8 cellular contexts compared by ENCODE assay signal in genomic region chr1:67749263-67749843, GRCh38.
A peak's percentile ranks its signal among the peaks of the same experiment; 100 is the strongest.
DNase-seq lines count a peak whose midpoint lies in the region; ATAC-seq and TF ChIP-seq lines count a peak whose summit lies in the region.
"Had no signal": no experiment of that assay in that cellular context is flagged by ENCODE, and none has a peak within 500 bp of the region (broad histone marks: within the 10 kb centered on the region; RNA-seq: fewer than 3 reads in every experiment).

No MANE protein-coding gene starts in this region.

- in situ Hi-C loops in mammary epithelial cell (cut with MboI; ENCODE audit: low sequenced_read_pairs in 2 of 2) = no loop called here

- peak overlapping the region; percentile 95 for H3K9ac ChIP-seq in mammary epithelial cell (ENCODE audit: insufficient read depth, low read length)

- no peaks in the 10 kb centered on the region for H3K27me3 ChIP-seq in mammary epithelial cell (ENCODE audit: insufficient read depth, low read length)

- no peak for TF ChIP-seq CTCF in mammary epithelial cell (conservative IDR thresholded peaks at IDR 0.05 in 1 of 2, IDR thresholded peaks at IDR 0.05 in 1 of 2; ENCODE audit: extremely low read depth in 1 of 2, insufficient read depth in 1 of 2, low read depth in 1 of 2, low read length in 2 of 2)
- no peak for TF ChIP-seq CTCF in type B pancreatic cell (conservative IDR thresholded peaks at IDR 0.05)

- 2% methylated on average over 5 of the region's 5 CpGs for WGBS in mammary epithelial cell (ENCODE audit: low coverage, missing lambda C conversion rate)
- WGBS in mesodermal cell (ENCODE audit: insufficient coverage in 2 of 2), 2 experiments = 5% methylated on average over 3 to 4 of the region's 5 CpGs

- no peaks in the 10 kb centered on the region for H3K36me3 Mint-ChIP-seq in type B pancreatic cell
- H3K36me3 Mint-ChIP-seq in T-helper 2 cell treated with Interferon-gamma antibody and Interleukin-4, amounts not matched to agents 5 μg/mL and 100 μg/mL, for 36 hours (ENCODE audit: low read depth) = no peaks in the 10 kb centered on the region

- H3K27ac ChIP-seq in mammary epithelial cell (ENCODE audit: insufficient read depth, low read depth, low read length) (peak overlapping the region; percentile 100), mesodermal cell (ENCODE audit: low read depth, low read length, severe bottlenecking) (peak overlapping the region; percentile 76)

- H2AFZ ChIP-seq in mammary epithelial cell (ENCODE audit: low read depth, low read length) = no peak overlapping the region

- DNase-seq in LoVo (ENCODE audit: low spot score) (peak; percentile 66), mammary epithelial cell (no peak), type B pancreatic cell (ENCODE audit: extremely low spot score, unreplicated experiment) (no peak), NCI-H1694 treated with DMSO at 0.1 percent for 48 hours (lab: John Stamatoyannopoulos, UW) (no peak)
- DNase-seq in T-helper 2 cell treated with Interferon-gamma antibody and Interleukin-4, amounts not matched to agents 5 μg/mL and 100 μg/mL, for 36 hours (ENCODE audit: low spot score) = no peak
- DNase-seq: SHP77 treated with DMSO at 0.1 percent for 48 hours had no signal

- dilution Hi-C loops in mammary epithelial cell (cut with HindIII; ENCODE audit: low sequenced_read_pairs) = no loop called here

- peak overlapping the region; percentile 91 for H3K4me2 ChIP-seq in mammary epithelial cell (ENCODE audit: insufficient read depth, low read depth, low read length)

- ATAC-seq in HG03095 (IDR thresholded peaks at IDR 0.05; ENCODE audit: unreplicated experiment) = no peak

- TSS peak; percentile 70 for BruUV-seq in mammary epithelial cell (replicated peaks; lab: Mats Ljungman, UMichigan)

- peak overlapping the region; percentile 96 for H3K27ac Mint-ChIP-seq in type B pancreatic cell
- H3K27ac Mint-ChIP-seq in T-helper 2 cell treated with Interferon-gamma antibody and Interleukin-4, amounts not matched to agents 5 μg/mL and 100 μg/mL, for 36 hours = no peak overlapping the region

- CTCF ChIA-PET in mammary epithelial cell (lab: Charles Lee; ENCODE audit: low non-redundant PET) = interaction anchor here (0.5 kb wide), 1 partner anchor 11 kb away, joined by 6 read pairs; no protein-coding TSS in a partner anchor

- H3K36me3 ChIP-seq in mammary epithelial cell (ENCODE audit: insufficient read depth, low read length) (peaks cover 4% of the 10 kb centered on the region), mesodermal cell (ENCODE audit: control insufficient read depth, insufficient read depth, low read length) (no peaks in the 10 kb centered on the region)

- peak overlapping the region; percentile 65 for H3K4me3 Mint-ChIP-seq in type B pancreatic cell
- no peak overlapping the region for H3K4me3 Mint-ChIP-seq in T-helper 2 cell treated with Interferon-gamma antibody and Interleukin-4, amounts not matched to agents 5 μg/mL and 100 μg/mL, for 36 hours

- peaks cover 70% of the 10 kb centered on the region for H3K79me2 ChIP-seq in mammary epithelial cell (ENCODE audit: insufficient read depth, low read length)

- H3K9me3 Mint-ChIP-seq in type B pancreatic cell = no peaks in the 10 kb centered on the region
- H3K9me3 Mint-ChIP-seq in T-helper 2 cell treated with Interferon-gamma antibody and Interleukin-4, amounts not matched to agents 5 μg/mL and 100 μg/mL, for 36 hours = no peaks in the 10 kb centered on the region

- no peaks in the 10 kb centered on the region for H3K27me3 Mint-ChIP-seq in type B pancreatic cell
- H3K27me3 Mint-ChIP-seq in T-helper 2 cell treated with Interferon-gamma antibody and Interleukin-4, amounts not matched to agents 5 μg/mL and 100 μg/mL, for 36 hours (ENCODE audit: low read depth) = peaks cover 31% of the 10 kb centered on the region

- H3K4me1 Mint-ChIP-seq in type B pancreatic cell (ENCODE audit: unreplicated experiment) = peaks cover 56% of the 10 kb centered on the region
- H3K4me1 Mint-ChIP-seq in T-helper 2 cell treated with Interferon-gamma antibody and Interleukin-4, amounts not matched to agents 5 μg/mL and 100 μg/mL, for 36 hours (ENCODE audit: low read depth) = peaks cover 18% of the 10 kb centered on the region

- H4K20me1 ChIP-seq in mammary epithelial cell (ENCODE audit: insufficient read depth, low read length) = no peaks in the 10 kb centered on the region

- H3K4me3 ChIP-seq in mammary epithelial cell (replicated peaks in 1 of 3; ENCODE audit: insufficient read depth in 1 of 3, low read depth in 2 of 3, low read length in 3 of 3) (peak overlapping the region; percentile 17 to 30 (median 28)), mesodermal cell (ENCODE audit: extremely low read depth, insufficient read depth, low read length, poor library complexity, severe bottlenecking) (no peak overlapping the region)

- intact Hi-C loops in mammary epithelial cell (cut with micrococcal nuclease) = no loop called here

- H3K4me1 ChIP-seq in mammary epithelial cell (ENCODE audit: insufficient read depth, low read length) = peaks cover 74% of the 10 kb centered on the region
- H3K4me1 ChIP-seq in mesodermal cell (ENCODE audit: control insufficient read depth, insufficient read depth, low read length, poor library complexity, severe bottlenecking) = peaks cover 60% of the 10 kb centered on the region

- no peaks in the 10 kb centered on the region for H3K9me3 ChIP-seq in mammary epithelial cell (replicated peaks; ENCODE audit: insufficient read depth, low read length)
- no peaks in the 10 kb centered on the region for H3K9me3 ChIP-seq in mesodermal cell (ENCODE audit: control insufficient read depth, low read length)
